ENCODE assay signal across 24 cellular contexts in genomic region chr12:109446869-109447268, GRCh38. TPM values are rescaled to one million over a fixed set of nuclear protein-coding genes. Genes with fewer than 3 reads are reported as not detected.
DNase-seq lines count a peak whose midpoint lies in the region; ATAC-seq and TF ChIP-seq lines count a peak whose summit lies in the region.
"Had no signal": no experiment of that assay in that cellular context is flagged by ENCODE, and none has a peak within 500 bp of the region (broad histone marks: within the 10 kb centered on the region; RNA-seq: fewer than 3 reads in every experiment).

No MANE protein-coding gene starts in this region.

- peak overlapping the region; percentile 76 for H3K27ac ChIP-seq in left ventricle myocardium inferior (replicated peaks)
- H3K27ac ChIP-seq: 22Rv1, SJSA1 had no signal

- H3K4me1 ChIP-seq in left ventricle myocardium inferior (peaks cover 61% of the 10 kb centered on the region), mucosa of descending colon (ENCODE audit: low read depth) (peaks cover 69% of the 10 kb centered on the region)

- intact Hi-C loops in Right ventricle myocardium inferior (cut with DNase I) (no loop called here), cardiac septum (cut with DNase I) (no loop called here), left ventricle myocardium inferior (cut with micrococcal nuclease) (no loop called here), mucosa of descending colon (cut with DNase I, micrococcal nuclease) (no loop called here)

- H3K27me3 ChIP-seq in left ventricle myocardium inferior (ENCODE audit: low read depth) = no peaks in the 10 kb centered on the region
- H3K27me3 ChIP-seq: SJSA1 had no signal

- H3K9me3 ChIP-seq in left ventricle myocardium inferior (replicated peaks) (no peaks in the 10 kb centered on the region), mucosa of descending colon (no peaks in the 10 kb centered on the region)
- H3K9me3 ChIP-seq: SJSA1 had no signal

- TF ChIP-seq CTCF in left ventricle myocardium inferior (IDR thresholded peaks at IDR 0.05; ENCODE audit: borderline replicate concordance) (no peak), mucosa of descending colon (IDR thresholded peaks at IDR 0.05) (no peak), GM20000 (IDR thresholded peaks at IDR 0.05; ENCODE audit: extremely low read depth, missing control alignments) (no peak)

- DNase-seq in Right ventricle myocardium inferior (ENCODE audit: missing footprints) (no peak), cardiac septum (ENCODE audit: low spot score) (no peak), left ventricle myocardium inferior (peak; percentile 35), mucosa of descending colon (peak in 2 of 3 donors; percentile 50 to 57), GM20000 (ENCODE audit: low spot score) (no peak), cerebellar nuclear complex (lab: John Stamatoyannopoulos, UW) (no peak), dermis blood vessel endothelial cell (no peak)
- DNase-seq: ACHN; C1 segment of cervical spinal cord; DND-41; NCI-H1105; NCI-H146; NCI-H2029; NCI-H345; NCI-H524; NCI-H774; NK-92 treated with Interleukin-12 subunit alpha and Interleukin-12 subunit beta, amount 100 ng/mL, for 24 hours had no signal

- no peak overlapping the region for H3K4me3 ChIP-seq in left ventricle myocardium inferior
- no peak overlapping the region for H3K4me3 ChIP-seq in mucosa of descending colon
- H3K4me3 ChIP-seq: GM12878, GM23338, SJSA1 had no signal

- peaks cover 54% of the 10 kb centered on the region for H3K36me3 ChIP-seq in left ventricle myocardium inferior
- H3K36me3 ChIP-seq in mucosa of descending colon (ENCODE audit: low read depth) = no peaks in the 10 kb centered on the region

- ATAC-seq in Right ventricle myocardium inferior (peak; percentile 72), mucosa of descending colon (peak; percentile 71), GM18870 (IDR thresholded peaks at IDR 0.05; ENCODE audit: unreplicated experiment) (no peak)
- ATAC-seq: CD8-positive, alpha-beta T cell; GM12878; GM23338; HCT116 had no signal

RNA-seq across cellular contexts. Expression of gene KCTD10, which starts 30.2 kb away (rescaled TPM):
- total RNA-seq in Right ventricle myocardium inferior (32.2 TPM), cardiac septum (42.3 TPM), left ventricle myocardium inferior (21.5 TPM), mucosa of descending colon (10 to 100 TPM; 81.1 to 86.3 (median 86.0) TPM), dermis blood vessel endothelial cell (74.5 and 85.6 TPM in 2 replicates)

RNA-seq across cellular contexts. Expression of gene UBE3B, which starts 30.6 kb away (rescaled TPM):
- total RNA-seq in Right ventricle myocardium inferior (56.1 TPM), cardiac septum (47.1 TPM), left ventricle myocardium inferior (56.0 TPM), mucosa of descending colon (10 to 100 TPM; 52.5 to 62.3 (median 54.6) TPM), dermis blood vessel endothelial cell (54.1 and 60.0 TPM in 2 replicates)

Comparison
In these comparisons a context has a peak if more than half of its experiments do, and no peak if none do; other contexts are left out.
1. DNase-seq: peak in left ventricle myocardium inferior (single experiment) and mucosa of descending colon (2 of 3); none in Right ventricle myocardium inferior (single experiment), cardiac septum (single experiment), GM20000 (single experiment), cerebellar nuclear complex (0 of 2) and dermis blood vessel endothelial cell (single experiment).